In genomic region chr18:36514778-36515177, GRCh38 we compare ENCODE assay signal across 27 cellular contexts.
"Had no signal": no experiment of that assay in that cellular context is flagged by ENCODE, and none has a peak within 500 bp of the region (broad histone marks: within the 10 kb centered on the region; RNA-seq: fewer than 3 reads in every experiment).

No MANE protein-coding gene starts in this region.

- ATAC-seq: activated CD4-positive, alpha-beta T cell treated with anti-CD3 and anti-CD28 coated beads for 36 hours; activated CD8-positive, alpha-beta memory T cell treated with anti-CD3 and anti-CD28 coated beads, Interleukin-2, amount 10 ng/mL, durations not matched to agents 7 days and 5 days; activated naive CD4-positive, alpha-beta T cell treated with anti-CD3 and anti-CD28 coated beads, Interleukin-2, amount 50 U/mL, for 72 hours; effector memory CD8-positive, alpha-beta T cell; heart right ventricle; left lung; natural killer cell; right cardiac atrium; stimulated activated naive CD8-positive, alpha-beta T cell treated with anti-CD3 and anti-CD28 coated beads, Interleukin-15, Interleukin-2, amounts not matched to agents 100 U/mL and 50 U/mL, for 24 hours; T-helper 17 cell had no signal

- H3K9me3 Mint-ChIP-seq: activated CD4-positive, alpha-beta memory T cell treated with anti-CD3 and anti-CD28 coated beads for 36 hours; activated naive CD4-positive, alpha-beta T cell treated with anti-CD3 and anti-CD28 coated beads, Interleukin-2, amount 50 U/mL, for 72 hours; effector memory CD8-positive, alpha-beta T cell; memory B cell; natural killer cell had no signal

- H3K36me3 Mint-ChIP-seq: activated CD4-positive, alpha-beta memory T cell treated with anti-CD3 and anti-CD28 coated beads for 36 hours; activated CD8-positive, alpha-beta memory T cell treated with anti-CD3 and anti-CD28 coated beads, Interleukin-2, amount 10 ng/mL, durations not matched to agents 7 days and 5 days; activated naive CD4-positive, alpha-beta T cell treated with anti-CD3 and anti-CD28 coated beads, Interleukin-2, amount 50 U/mL, for 72 hours; memory B cell; natural killer cell had no signal

- H3K27ac ChIP-seq: epithelial cell of prostate, heart right ventricle, left lung, suprapubic skin, upper lobe of left lung, WERI-Rb-1 had no signal

- DNase-seq: activated CD4-positive, alpha-beta memory T cell treated with anti-CD3 and anti-CD28 coated beads for 36 hours; activated CD4-positive, alpha-beta T cell treated with anti-CD3 and anti-CD28 coated beads for 36 hours; activated CD8-positive, alpha-beta memory T cell treated with anti-CD3 and anti-CD28 coated beads, Interleukin-2, amount 10 ng/mL, durations not matched to agents 7 days and 5 days; activated effector memory CD4-positive, alpha-beta T cell treated with Interleukin-2 at 50 U/mL for 16 hours; activated T-cell treated with anti-CD3 and anti-CD28 coated beads, Interleukin-2, amount 50 U/mL, for 1 hour; amniotic stem cell; caudate nucleus; cortex of kidney; effector memory CD8-positive, alpha-beta T cell; heart right ventricle; kidney; left lung; natural killer cell; nucleus accumbens; right cardiac atrium; stimulated activated CD4-positive, alpha-beta T cell treated with anti-CD3 and anti-CD28 coated beads, Interleukin-4, amount 100 ng/mL, for 4 hours; stimulated activated CD8-positive, alpha-beta memory T cell treated with anti-CD3 and anti-CD28 coated beads, Interleukin-4, amount 100 ng/mL, for 48 hours; stimulated activated naive CD8-positive, alpha-beta T cell treated with anti-CD3 and anti-CD28 coated beads, Interleukin-15, Interleukin-2, amounts not matched to agents 100 U/mL and 50 U/mL, for 24 hours; T-helper 17 cell; upper lobe of left lung; WERI-Rb-1 had no signal

- H3K27me3 Mint-ChIP-seq: progenitor cell of endocrine pancreas had no signal

- H3K9me3 ChIP-seq: heart right ventricle, left lung, suprapubic skin, upper lobe of left lung had no signal

- H3K27me3 ChIP-seq: heart right ventricle, left lung, suprapubic skin, upper lobe of left lung had no signal

- H3K4me3 Mint-ChIP-seq: activated CD4-positive, alpha-beta memory T cell treated with anti-CD3 and anti-CD28 coated beads for 36 hours; activated CD4-positive, alpha-beta T cell treated with anti-CD3 and anti-CD28 coated beads for 36 hours; activated CD8-positive, alpha-beta memory T cell treated with anti-CD3 and anti-CD28 coated beads, Interleukin-2, amount 10 ng/mL, durations not matched to agents 7 days and 5 days; effector memory CD8-positive, alpha-beta T cell; memory B cell; natural killer cell; T-helper 17 cell had no signal

- H3K4me1 Mint-ChIP-seq: activated CD4-positive, alpha-beta T cell treated with anti-CD3 and anti-CD28 coated beads for 36 hours; activated CD8-positive, alpha-beta memory T cell treated with anti-CD3 and anti-CD28 coated beads, Interleukin-2, amount 10 ng/mL, durations not matched to agents 7 days and 5 days; memory B cell; natural killer cell; T-helper 17 cell had no signal

- H3K4me3 ChIP-seq: heart right ventricle, left lung, smooth muscle cell, suprapubic skin, upper lobe of left lung had no signal

- H3K36me3 ChIP-seq: heart right ventricle, left lung, suprapubic skin, upper lobe of left lung, WERI-Rb-1 had no signal

- H3K27ac Mint-ChIP-seq: activated CD4-positive, alpha-beta memory T cell treated with anti-CD3 and anti-CD28 coated beads for 36 hours; activated CD4-positive, alpha-beta T cell treated with anti-CD3 and anti-CD28 coated beads for 36 hours; activated CD8-positive, alpha-beta memory T cell treated with anti-CD3 and anti-CD28 coated beads, Interleukin-2, amount 10 ng/mL, durations not matched to agents 7 days and 5 days; activated naive CD4-positive, alpha-beta T cell treated with anti-CD3 and anti-CD28 coated beads, Interleukin-2, amount 50 U/mL, for 72 hours; effector memory CD8-positive, alpha-beta T cell; memory B cell; natural killer cell; progenitor cell of endocrine pancreas; T-helper 17 cell had no signal

- H3K4me1 ChIP-seq: left lung, upper lobe of left lung had no signal
